ENCODE assay signal across 21 cellular contexts in the genomic region with DNA sequence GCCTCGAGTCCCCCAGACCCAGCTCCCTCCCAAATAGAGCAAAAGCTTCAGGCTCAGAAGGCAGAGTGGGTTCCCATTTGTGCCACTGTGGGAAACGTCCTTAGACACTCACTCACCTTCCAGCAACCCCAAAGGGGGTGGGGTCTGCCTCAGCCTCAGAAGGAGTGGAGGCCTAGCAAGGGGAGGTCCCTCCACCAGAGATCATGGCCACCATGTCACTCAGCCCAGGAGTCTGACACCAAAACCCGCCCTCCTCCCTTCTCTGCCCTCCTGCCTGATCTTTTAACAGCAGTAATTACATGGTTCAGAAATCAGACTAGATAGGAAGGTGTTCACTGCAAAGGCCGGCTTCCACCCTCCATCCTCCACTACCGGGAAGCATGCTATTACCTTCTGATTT. TPM values are rescaled to one million over a fixed set of nuclear protein-coding genes. Genes with fewer than 3 reads are reported as not detected.
A peak's percentile ranks its signal among the peaks of the same experiment; 100 is the strongest.
DNase-seq lines count a peak whose midpoint lies in the region; TF ChIP-seq lines count a peak whose summit lies in the region.
"Had no signal": no experiment of that assay in that cellular context is flagged by ENCODE, and none has a peak within 500 bp of the region (broad histone marks: within the 10 kb centered on the region; RNA-seq: fewer than 3 reads in every experiment).

No MANE protein-coding gene starts in this region.

- TF ChIP-seq POLR2A in erythroblast (IDR thresholded peaks at IDR 0.05; ENCODE audit: low read length), result no peak

- intact Hi-C loops in CD14-positive monocyte (cut with micrococcal nuclease), result no loop called here

- H3K9me3 Mint-ChIP-seq in CD14-positive monocyte, result peaks cover 0 to 2% (median 0%) of the 10 kb centered on the region in 7 donors
- H3K9me3 Mint-ChIP-seq: HFFc6 had no signal

- H3K4me3 Mint-ChIP-seq in CD14-positive monocyte, result no peak overlapping the region
- H3K4me3 Mint-ChIP-seq: CD4-positive, CD25-positive, alpha-beta regulatory T cell; CD8-positive, alpha-beta memory T cell; HFFc6 had no signal

- TF ChIP-seq CTCF in CD14-positive monocyte (IDR thresholded peaks at IDR 0.05), result no peak

- H3K27me3 Mint-ChIP-seq in CD14-positive monocyte (ENCODE audit: low read depth in 3 of 3), result peaks cover 42 to 54% (median 44%) of the 10 kb centered on the region in 3 donors

- H3K4me3 ChIP-seq in H7 (ENCODE audit: insufficient read depth, low read depth, low read length), result no peak overlapping the region
- H3K4me3 ChIP-seq: A549, GM12878 had no signal

- peaks cover 2% of the 10 kb centered on the region; the same call in 1 of the 2 replicates for H3K27me3 ChIP-seq in H7 (ENCODE audit: control insufficient read depth, insufficient read depth, low read length)

- DNase-seq in NCI-H1417 (lab: John Stamatoyannopoulos, UW) (peak in 2 of 3 experiments; percentile 11 to 32), NCI-H1417 treated with DMSO at 0.1 percent for 48 hours (lab: John Stamatoyannopoulos, UW) (no peak), H7 (peak; percentile 54), NCI-H2227 treated with DMSO at 0.1 percent for 48 hours (lab: John Stamatoyannopoulos, UW) (peak; percentile 28), left kidney (ENCODE audit: low read depth, low spot score) (peak; percentile 69), erythroblast (lab: John Stamatoyannopoulos, UW) (no peak), CD14-positive monocyte (ENCODE audit: low spot score) (no peak), GM19240 (ENCODE audit: insufficient read length, low spot score) (no peak)
- DNase-seq: AML-193; CD4-positive, CD25-positive, alpha-beta regulatory T cell; CD8-positive, alpha-beta memory T cell; COR-L47; DMS 273 treated with DMSO at 0.1 percent for 48 hours; DMS53; DND-41; EL; HCEC 1CT; HFFc6 had no signal

- H3K4me1 Mint-ChIP-seq in CD14-positive monocyte, result peaks cover 2% of the 10 kb centered on the region

- no peaks in the 10 kb centered on the region for H3K36me3 Mint-ChIP-seq in CD14-positive monocyte
- H3K36me3 Mint-ChIP-seq: CD8-positive, alpha-beta memory T cell; IgD-negative memory B cell had no signal

- H3K27ac Mint-ChIP-seq in CD14-positive monocyte, result no peak overlapping the region
- H3K27ac Mint-ChIP-seq: CD4-positive, CD25-positive, alpha-beta regulatory T cell; CD8-positive, alpha-beta memory T cell; HFFc6; IgD-negative memory B cell had no signal

- H3K36me3 ChIP-seq in H7 (replicated peaks; ENCODE audit: control insufficient read depth, insufficient read depth, low read length), result no peaks in the 10 kb centered on the region

RNA-seq across cellular contexts. Expression of a gene that starts 33.7 kb away (rescaled TPM):
- total RNA-seq in H7 (2014; rRNA removed; shearing (Covaris generic)), result 1.2 and 2.3 TPM in 2 replicates
- polyA plus RNA-seq in CD14-positive monocyte, result 1 to 10 TPM; 2.1 to 5.0 TPM

RNA-seq across cellular contexts. Expression of a gene that starts 48.5 kb away (rescaled TPM):
- 22.3 and 40.3 TPM in 2 replicates for total RNA-seq in H7 (2014; rRNA removed; shearing (Covaris generic))
- polyA plus RNA-seq in CD14-positive monocyte, result 10 to 100 TPM; 25.8 to 26.9 TPM

Comparison
In these comparisons a context has a peak if more than half of its experiments do, and no peak if none do; other contexts are left out.
1. DNase-seq: peak in NCI-H1417 (2 of 3), H7 (single experiment), NCI-H2227 treated with DMSO at 0.1 percent for 48 hours (single experiment) and left kidney (single experiment); none in NCI-H1417 treated with DMSO at 0.1 percent for 48 hours (single experiment), erythroblast (0 of 2), CD14-positive monocyte (single experiment) and GM19240 (single experiment).